ENCODE assay signal across 8 cellular contexts in the genomic region with DNA sequence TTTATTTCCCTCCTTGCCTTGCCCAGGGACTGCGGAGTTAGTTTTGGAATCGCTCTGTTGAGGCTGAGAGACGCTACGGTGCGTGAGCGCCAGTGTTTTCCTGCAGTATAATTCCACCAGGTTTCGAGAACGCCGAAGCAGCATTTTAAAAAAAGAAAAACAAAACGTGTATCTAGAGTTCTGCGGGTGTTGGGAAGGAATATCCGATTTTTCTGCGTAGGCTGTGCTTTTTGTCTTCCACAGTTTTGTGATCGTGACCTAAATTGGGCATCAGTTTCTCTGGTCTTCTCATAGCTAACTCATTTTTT. TPM values are rescaled to one million over a fixed set of nuclear protein-coding genes. Genes with fewer than 3 reads are reported as not detected.
DNase-seq lines count a peak whose midpoint lies in the region; ATAC-seq, FAIRE-seq and TF ChIP-seq lines count a peak whose summit lies in the region.

No MANE protein-coding gene starts in this region.

- BruUV-seq in HepG2 (replicated peaks; lab: Mats Ljungman, UMichigan), result no TSS peak

- intact Hi-C loops in HepG2 (cut with micrococcal nuclease; ENCODE audit: unreplicated experiment), result loop anchor here (5.0 to 10.0 kb wide), 2 partner anchors 138 to 285 kb away; a partner anchor contains a TSS

- H3K4me1 ChIP-seq in HepG2 (ENCODE audit: insufficient read depth, low read length) (peaks cover 58% of the 10 kb centered on the region), tibial nerve (peaks cover 0 to 17% (median 12%) of the 10 kb centered on the region in 4 donors)

- no peak for ATAC-seq in activated naive CD8-positive, alpha-beta T cell treated with anti-CD3 and anti-CD28 coated beads, Interleukin-2, amount 50 U/mL, for 24 hours
- ATAC-seq in HepG2 (peak; percentile 22), GM19452 (IDR thresholded peaks at IDR 0.05; ENCODE audit: unreplicated experiment) (no peak)

- no peak for FAIRE-seq in HepG2 (lab: Jason Lieb, UNC)

- under 1% methylated on average over 14 of the region's 14 CpGs for WGBS in HepG2 (ENCODE audit: low lambda C conversion rate)
- 0% methylated on average over 14 of the region's 14 CpGs for WGBS in tibial nerve, 2 donors

- H3K27ac Mint-ChIP-seq in activated T-cell treated with anti-CD3 and anti-CD28 coated beads, Interleukin-2, amount 50 U/mL, for 24 hours, result peak overlapping the region; percentile 91
- H3K27ac Mint-ChIP-seq in activated naive CD8-positive, alpha-beta T cell treated with anti-CD3 and anti-CD28 coated beads, Interleukin-2, amount 50 U/mL, for 24 hours, result peak overlapping the region; percentile 87

- H3K27ac ChIP-seq in HepG2 (ENCODE audit: extremely low read length, insufficient read depth, low read length) (peak overlapping the region; percentile 92), tibial nerve (peak overlapping the region; percentile 60 to 97 (median 94))

- H3K4me3 Mint-ChIP-seq in activated T-cell treated with anti-CD3 and anti-CD28 coated beads, Interleukin-2, amount 50 U/mL, for 24 hours, result peak overlapping the region; percentile 89
- H3K4me3 Mint-ChIP-seq in activated naive CD8-positive, alpha-beta T cell treated with anti-CD3 and anti-CD28 coated beads, Interleukin-2, amount 50 U/mL, for 24 hours, result peak overlapping the region; percentile 94

- POLR2A ChIA-PET in HepG2 (lab: Yijun Ruan, JAX), result interaction anchor here (1.8 to 1.9 kb wide), 2 partner anchors 75 to 217 kb away, joined by 4 to 6 read pairs; a partner anchor contains a TSS

- no peaks in the 10 kb centered on the region for H3K9me3 ChIP-seq in HepG2 (ENCODE audit: low read length)
- H3K9me3 ChIP-seq in tibial nerve, result no peaks in the 10 kb centered on the region

- DNase-seq in activated T-cell treated with anti-CD3 and anti-CD28 coated beads, Interleukin-2, amount 50 U/mL, for 24 hours, result no peak
- DNase-seq in activated T-cell treated with anti-CD3 and anti-CD28 coated beads, Interleukin-2, amount 50 U/mL, for 48 hours, result no peak
- no peak for DNase-seq in activated naive CD8-positive, alpha-beta T cell treated with anti-CD3 and anti-CD28 coated beads, Interleukin-2, amount 50 U/mL, for 24 hours
- DNase-seq in HepG2 (ENCODE audit: low spot score), result no peak
- no peak for DNase-seq in tibial nerve (ENCODE audit: low spot score in 2 of 2)
- DNase-seq in DMS153 treated with DMSO at 0.1 percent for 48 hours (lab: John Stamatoyannopoulos, UW; ENCODE audit: unreplicated experiment), result no peak
- no peak for DNase-seq in SW480 (ENCODE audit: low spot score)

- H3K27me3 ChIP-seq in HepG2 (ENCODE audit: control insufficient read depth in 1 of 2, insufficient read depth in 2 of 2, low read length in 2 of 2) (no peaks in the 10 kb centered on the region; a peak in 1 of 5 replicates), tibial nerve (no peaks in the 10 kb centered on the region)

- H3K36me3 Mint-ChIP-seq in activated T-cell treated with anti-CD3 and anti-CD28 coated beads, Interleukin-2, amount 50 U/mL, for 24 hours (ENCODE audit: low read depth), result peaks cover 36% of the 10 kb centered on the region
- H3K36me3 Mint-ChIP-seq in activated naive CD8-positive, alpha-beta T cell treated with anti-CD3 and anti-CD28 coated beads, Interleukin-2, amount 50 U/mL, for 24 hours (ENCODE audit: low read depth), result peaks cover 7% of the 10 kb centered on the region

- H3K36me3 ChIP-seq in HepG2 (replicated peaks in 1 of 2; ENCODE audit: control insufficient read depth in 1 of 2, insufficient read depth in 2 of 2, low read length in 2 of 2), result no peaks in the 10 kb centered on the region
- no peaks in the 10 kb centered on the region for H3K36me3 ChIP-seq in tibial nerve

- in situ Hi-C loops in HepG2 (cut with HindIII; ENCODE audit: extremely low pct_ligation_motif_present, low pct_unique_long_range_greater_than_20kb), result loop anchor here (10.0 kb wide), 1 partner anchor 315 kb away; no protein-coding TSS in a partner anchor

- H3K79me2 ChIP-seq in HepG2 (ENCODE audit: insufficient read depth, low read length), result peaks cover 46% of the 10 kb centered on the region

- TF ChIP-seq CTCF in HepG2 (CRISPR knock-in tag; IDR thresholded peaks at IDR 0.05), result no peak
- TF ChIP-seq CTCF in tibial nerve (IDR thresholded peaks at IDR 0.05), result no peak

- CTCF ChIA-PET in HepG2 (lab: Yijun Ruan, JAX; ENCODE audit: low intra/inter-chr PET ratio, low total read pairs), result no interaction called here

- H4K20me1 ChIP-seq in HepG2 (ENCODE audit: insufficient read depth, low read length), result no peaks in the 10 kb centered on the region

- no peaks in the 10 kb centered on the region for H3K9me3 Mint-ChIP-seq in activated T-cell treated with anti-CD3 and anti-CD28 coated beads, Interleukin-2, amount 50 U/mL, for 24 hours
- no peaks in the 10 kb centered on the region for H3K9me3 Mint-ChIP-seq in activated naive CD8-positive, alpha-beta T cell treated with anti-CD3 and anti-CD28 coated beads, Interleukin-2, amount 50 U/mL, for 24 hours

- H3K4me3 ChIP-seq in HepG2 (replicated peaks in 1 of 3; ENCODE audit: insufficient read depth in 1 of 3, low read depth in 2 of 3, low read length in 3 of 3) (peak overlapping the region; percentile 84 to 85 (median 84)), tibial nerve (peak overlapping the region; percentile 70 to 96 (median 82))

- no peak for TF ChIP-seq POLR2A in HepG2 (IDR thresholded peaks at IDR 0.05; ENCODE audit: insufficient read depth in 1 of 2, low read depth in 2 of 2, low read length in 2 of 2)
- no peak for TF ChIP-seq POLR2A in tibial nerve (IDR thresholded peaks at IDR 0.05)

- peak overlapping the region; percentile 92 for H3K9ac ChIP-seq in HepG2 (ENCODE audit: insufficient read depth, low read depth, low read length)

- H3K4me2 ChIP-seq in HepG2 (ENCODE audit: low read depth, low read length), result peak overlapping the region; percentile 76

- H3K4me1 Mint-ChIP-seq in activated T-cell treated with anti-CD3 and anti-CD28 coated beads, Interleukin-2, amount 50 U/mL, for 24 hours (ENCODE audit: low read depth), result peaks cover 31% of the 10 kb centered on the region
- H3K4me1 Mint-ChIP-seq in activated naive CD8-positive, alpha-beta T cell treated with anti-CD3 and anti-CD28 coated beads, Interleukin-2, amount 50 U/mL, for 24 hours, result peaks cover 32% of the 10 kb centered on the region

- no peak for TF ChIP-seq RAD21 in HepG2 (CRISPR knock-in tag; IDR thresholded peaks at IDR 0.05)

- TF ChIP-seq EP300 in HepG2 (IDR thresholded peaks at IDR 0.05; ENCODE audit: low read depth in 2 of 2, low read length in 2 of 2) (no peak), HepG2 (CRISPR knock-in tag; IDR thresholded peaks at IDR 0.05; ENCODE audit: borderline replicate concordance) (no peak), tibial nerve (IDR thresholded peaks at IDR 0.05) (no peak)

- H2AFZ ChIP-seq in HepG2 (ENCODE audit: low read length), result peak overlapping the region; percentile 20

- no peaks in the 10 kb centered on the region for H3K27me3 Mint-ChIP-seq in activated T-cell treated with anti-CD3 and anti-CD28 coated beads, Interleukin-2, amount 50 U/mL, for 24 hours
- H3K27me3 Mint-ChIP-seq in activated naive CD8-positive, alpha-beta T cell treated with anti-CD3 and anti-CD28 coated beads, Interleukin-2, amount 50 U/mL, for 24 hours, result no peaks in the 10 kb centered on the region

TF ChIP-seq in HepG2, 621 proteins besides CTCF, POLR2A, EP300 and RAD21 (continues in another document):
- TF ChIP-seq, protein P1, sequence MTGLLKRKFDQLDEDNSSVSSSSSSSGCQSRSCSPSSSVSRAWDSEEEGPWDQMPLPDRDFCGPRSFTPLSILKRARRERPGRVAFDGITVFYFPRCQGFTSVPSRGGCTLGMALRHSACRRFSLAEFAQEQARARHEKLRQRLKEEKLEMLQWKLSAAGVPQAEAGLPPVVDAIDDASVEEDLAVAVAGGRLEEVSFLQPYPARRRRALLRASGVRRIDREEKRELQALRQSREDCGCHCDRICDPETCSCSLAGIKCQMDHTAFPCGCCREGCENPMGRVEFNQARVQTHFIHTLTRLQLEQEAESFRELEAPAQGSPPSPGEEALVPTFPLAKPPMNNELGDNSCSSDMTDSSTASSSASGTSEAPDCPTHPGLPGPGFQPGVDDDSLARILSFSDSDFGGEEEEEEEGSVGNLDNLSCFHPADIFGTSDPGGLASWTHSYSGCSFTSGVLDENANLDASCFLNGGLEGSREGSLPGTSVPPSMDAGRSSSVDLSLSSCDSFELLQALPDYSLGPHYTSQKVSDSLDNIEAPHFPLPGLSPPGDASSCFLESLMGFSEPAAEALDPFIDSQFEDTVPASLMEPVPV (CRISPR knock-in tag; IDR thresholded peaks at IDR 0.05), result 0 out of 2 replicates have a peak, but pooled peaks have one; percentile 18
- no peak for TF ChIP-seq TRIM24 (CRISPR knock-in tag; IDR thresholded peaks at IDR 0.05)
- no peak for TF ChIP-seq SSRP1 (CRISPR knock-in tag; IDR thresholded peaks at IDR 0.05)
- 0 out of 2 replicates have a peak, but pooled peaks have one; percentile 78 for TF ChIP-seq ZNF816 (CRISPR knock-in tag; IDR thresholded peaks at IDR 0.05; ENCODE audit: borderline replicate concordance)

RNA-seq across cellular contexts. Expression of a gene that starts 0.8 kb away (rescaled TPM):
- 65.8 and 81.5 TPM in 2 replicates for total RNA-seq in HepG2 (2016; rRNA removed; fragmentation: Illumina TruSeq; extraction: Trizol)
- total RNA-seq in HepG2 (2016; cell fraction: cytosol; rRNA removed; fragmentation: Illumina TruSeq; extraction: Trizol; ENCODE audit: low read depth), result 16.4 and 16.7 TPM in 2 replicates
- total RNA-seq in HepG2 (2016; cell fraction: insoluble cytoplasmic fraction; rRNA removed; fragmentation: Illumina TruSeq; extraction: Trizol), result 66.9 and 77.1 TPM in 2 replicates
- total RNA-seq in HepG2 (2016; cell fraction: membrane; rRNA removed; fragmentation: Illumina TruSeq; extraction: Trizol), result 33.0 and 34.1 TPM in 2 replicates
- total RNA-seq in HepG2 (2016; cell fraction: nucleus; rRNA removed; fragmentation: Illumina TruSeq; extraction: Trizol), result 93.6 and 102 TPM in 2 replicates
- 27.6 and 35.9 TPM in 2 replicates for polyA plus RNA-seq in HepG2 (2011; rRNA removed)
- 17.1 and 19.6 TPM in 2 replicates for polyA plus RNA-seq in HepG2 (2011; cell fraction: cytosol; rRNA removed)
- polyA plus RNA-seq in HepG2 (2011; cell fraction: nucleus; rRNA removed), result 45.6 and 50.3 TPM in 2 replicates
- 31.7 and 34.0 TPM in 2 replicates for polyA plus RNA-seq in HepG2 (2012)
- 7.5 and 7.7 TPM in 2 replicates for polyA plus RNA-seq in HepG2 (2016; cell fraction: cytosol; fragmentation: Illumina TruSeq; extraction: Trizol; ENCODE audit: low read depth)
- 55.5 and 58.0 TPM in 2 replicates for polyA plus RNA-seq in HepG2 (2016; cell fraction: insoluble cytoplasmic fraction; fragmentation: Illumina TruSeq; extraction: Trizol; ENCODE audit: low read depth)
- polyA plus RNA-seq in HepG2 (2016; cell fraction: membrane; fragmentation: Illumina TruSeq; extraction: Trizol; ENCODE audit: low read depth), result 14.1 and 16.7 TPM in 2 replicates
- polyA plus RNA-seq in HepG2 (2016; cell fraction: nucleus; fragmentation: Illumina TruSeq; extraction: Trizol; ENCODE audit: insufficient read depth, low read depth), result 101 and 106 TPM in 2 replicates
- polyA minus RNA-seq in HepG2 (2011; rRNA and poly(A)+ RNA removed; ENCODE audit: low replicate concordance), result 27.7 and 48.7 TPM in 2 replicates
- 21.5 and 25.1 TPM in 2 replicates for polyA minus RNA-seq in HepG2 (2011; cell fraction: cytosol; rRNA and poly(A)+ RNA removed)
- 142 and 152 TPM in 2 replicates for polyA minus RNA-seq in HepG2 (2011; cell fraction: nucleus; rRNA and poly(A)+ RNA removed)
- total RNA-seq in tibial nerve, result 10 to 100 TPM; 42.0 to 97.5 (median 59.1) TPM
